ENCODE assay signal across 8 cellular contexts in the genomic region with DNA sequence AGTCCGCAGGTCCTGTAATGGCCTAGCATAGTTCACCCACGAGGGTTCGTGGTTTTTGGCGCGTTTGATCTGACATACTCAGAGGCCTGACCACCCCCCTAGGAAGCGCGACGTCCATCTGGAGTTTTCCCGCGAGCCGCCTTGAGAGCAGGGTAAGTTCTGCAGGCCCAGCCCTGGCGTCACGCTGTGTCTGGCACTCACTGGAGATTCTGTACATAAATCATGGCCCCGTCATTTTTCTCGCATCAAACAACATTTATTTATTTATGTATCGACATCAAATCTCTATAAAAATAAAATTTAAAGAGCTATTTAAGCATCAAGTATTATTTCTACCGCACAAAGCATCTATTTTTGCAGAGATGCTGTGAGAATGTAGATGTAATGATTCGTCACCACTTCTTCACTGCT. TPM values are rescaled to one million over a fixed set of nuclear protein-coding genes. Genes with fewer than 3 reads are reported as not detected.
A peak's percentile ranks its signal among the peaks of the same experiment; 100 is the strongest.
DNase-seq lines count a peak whose midpoint lies in the region; ATAC-seq, FAIRE-seq and TF ChIP-seq lines count a peak whose summit lies in the region.

No MANE protein-coding gene starts in this region.

- FAIRE-seq in keratinocyte (lab: Jason Lieb, UNC) (no peak), D721Med (lab: Jason Lieb, UNC) (no peak)

- H3K27me3 ChIP-seq in keratinocyte (ENCODE audit: control insufficient read depth, extremely low read depth, insufficient read depth, low read length) (no peaks in the 10 kb centered on the region), thoracic aorta (replicated peaks; ENCODE audit: insufficient read depth) (no peaks in the 10 kb centered on the region)

- peak overlapping the region; percentile 87 for H3K9ac ChIP-seq in keratinocyte (ENCODE audit: control insufficient read depth, extremely low read depth, insufficient read depth, low read length)

- ATAC-seq in activated naive CD8-positive, alpha-beta T cell treated with anti-CD3 and anti-CD28 coated beads, Interleukin-2, amount 50 U/mL, for 24 hours: no peak
- ATAC-seq in thoracic aorta (ENCODE audit: insufficient number of reproducible peaks, low FRiP score, low read depth): no peak

- H3K9me3 ChIP-seq in keratinocyte (ENCODE audit: control insufficient read depth, low read depth, low read length) (no peaks in the 10 kb centered on the region), thoracic aorta (no peaks in the 10 kb centered on the region)

- DNase-seq in activated naive CD4-positive, alpha-beta T cell treated with anti-CD3 and anti-CD28 coated beads for 36 hours: no peak
- DNase-seq in activated naive CD4-positive, alpha-beta T cell (lab: John Stamatoyannopoulos, UW): no peak
- no peak for DNase-seq in activated naive CD8-positive, alpha-beta T cell treated with anti-CD3 and anti-CD28 coated beads, Interleukin-2, amount 50 U/mL, for 24 hours
- no peak for DNase-seq in keratinocyte (ENCODE audit: low read depth, low spot score)
- DNase-seq in thoracic aorta (ENCODE audit: low spot score): no peak
- DNase-seq in DMS 273 (lab: John Stamatoyannopoulos, UW; ENCODE audit: unreplicated experiment): no peak
- DNase-seq in C1 segment of cervical spinal cord (lab: John Stamatoyannopoulos, UW): no peak
- DNase-seq in D721Med (ENCODE audit: insufficient read length, low spot score): no peak

- H3K27ac Mint-ChIP-seq in activated naive CD4-positive, alpha-beta T cell treated with anti-CD3 and anti-CD28 coated beads for 36 hours: peak overlapping the region; percentile 100
- H3K27ac Mint-ChIP-seq in activated naive CD8-positive, alpha-beta T cell treated with anti-CD3 and anti-CD28 coated beads, Interleukin-2, amount 50 U/mL, for 24 hours: peak overlapping the region; percentile 96

- H3K36me3 ChIP-seq in keratinocyte (ENCODE audit: control insufficient read depth in 2 of 2, extremely low read depth in 1 of 2, insufficient read depth in 2 of 2, low read length in 2 of 2) (peaks cover 10 to 13% of the 10 kb centered on the region in 2 experiments), thoracic aorta (no peaks in the 10 kb centered on the region)

- peak overlapping the region; percentile 88 for H3K27ac ChIP-seq in keratinocyte (ENCODE audit: control insufficient read depth, insufficient read depth, low read length)
- H3K27ac ChIP-seq in thoracic aorta: peak overlapping the region; percentile 92 to 94

- H3K9me1 ChIP-seq in keratinocyte (ENCODE audit: control insufficient read depth, extremely low read depth, insufficient read depth, low read length): peaks cover 4% of the 10 kb centered on the region

- H3K36me3 Mint-ChIP-seq in activated naive CD4-positive, alpha-beta T cell treated with anti-CD3 and anti-CD28 coated beads for 36 hours (ENCODE audit: low read depth): peaks cover 14% of the 10 kb centered on the region
- peaks cover 17% of the 10 kb centered on the region for H3K36me3 Mint-ChIP-seq in activated naive CD8-positive, alpha-beta T cell treated with anti-CD3 and anti-CD28 coated beads, Interleukin-2, amount 50 U/mL, for 24 hours (ENCODE audit: low read depth)

- H3K4me3 ChIP-seq in keratinocyte (ENCODE audit: control insufficient read depth in 2 of 3, extremely low read depth in 1 of 3, insufficient read depth in 2 of 3, low read depth in 1 of 3, low read length in 3 of 3) (peak overlapping the region; percentile 85 to 88 (median 87)), thoracic aorta (peak overlapping the region; percentile 84)

- H2AFZ ChIP-seq in keratinocyte (ENCODE audit: control insufficient read depth, low read length): peak overlapping the region; percentile 87

- TF ChIP-seq CTCF in keratinocyte (optimal IDR thresholded peaks at IDR 0.05 in 1 of 3, IDR thresholded peaks at IDR 0.05 in 1 of 3, conservative IDR thresholded peaks at IDR 0.05 in 1 of 3; ENCODE audit: extremely low read depth in 1 of 3, insufficient read depth in 2 of 3, low read length in 3 of 3) (no peak), thoracic aorta (IDR thresholded peaks at IDR 0.05) (no peak), D721Med (IDR thresholded peaks at IDR 0.05; ENCODE audit: insufficient read depth, missing control alignments) (no peak)

- no peaks in the 10 kb centered on the region for H4K20me1 ChIP-seq in keratinocyte (ENCODE audit: control insufficient read depth, extremely low read depth, insufficient read depth, low read length)

- intact Hi-C loops in activated naive CD4-positive, alpha-beta T cell treated with anti-CD3 and anti-CD28 coated beads for 36 hours (cut with micrococcal nuclease): loop anchor here (1.0 kb wide), 8 partner anchors 15 to 412 kb away; partner anchors contain the start of genes TRIM52 and ZFP62

- peak overlapping the region; percentile 94 for H3K4me2 ChIP-seq in keratinocyte (ENCODE audit: control insufficient read depth, extremely low read depth, insufficient read depth, low read depth, low read length)

- peak overlapping the region; percentile 96 for H3K4me3 Mint-ChIP-seq in activated naive CD4-positive, alpha-beta T cell treated with anti-CD3 and anti-CD28 coated beads for 36 hours
- H3K4me3 Mint-ChIP-seq in activated naive CD8-positive, alpha-beta T cell treated with anti-CD3 and anti-CD28 coated beads, Interleukin-2, amount 50 U/mL, for 24 hours: peak overlapping the region; percentile 97

- dilution Hi-C loops in keratinocyte (cut with MboI; ENCODE audit: extremely low pct_ligation_motif_present, low sequenced_read_pairs): no loop called here

- H3K79me2 ChIP-seq in keratinocyte (ENCODE audit: control insufficient read depth, insufficient read depth, low read length): peaks cover 24% of the 10 kb centered on the region

- H3K4me1 ChIP-seq in keratinocyte (ENCODE audit: control insufficient read depth, extremely low read depth, insufficient read depth, low read length) (peaks cover 21% of the 10 kb centered on the region), thoracic aorta (ENCODE audit: control insufficient read depth in 1 of 2, low read depth in 2 of 2) (peaks cover 7 to 16% of the 10 kb centered on the region in 2 donors)

- H3K27me3 Mint-ChIP-seq in activated naive CD4-positive, alpha-beta T cell treated with anti-CD3 and anti-CD28 coated beads for 36 hours (ENCODE audit: low read depth): peaks cover 8% of the 10 kb centered on the region
- H3K27me3 Mint-ChIP-seq in activated naive CD8-positive, alpha-beta T cell treated with anti-CD3 and anti-CD28 coated beads, Interleukin-2, amount 50 U/mL, for 24 hours: peaks cover 9% of the 10 kb centered on the region

- no peaks in the 10 kb centered on the region for H3K9me3 Mint-ChIP-seq in activated naive CD4-positive, alpha-beta T cell treated with anti-CD3 and anti-CD28 coated beads for 36 hours
- H3K9me3 Mint-ChIP-seq in activated naive CD8-positive, alpha-beta T cell treated with anti-CD3 and anti-CD28 coated beads, Interleukin-2, amount 50 U/mL, for 24 hours: no peaks in the 10 kb centered on the region

- peaks cover 58% of the 10 kb centered on the region for H3K4me1 Mint-ChIP-seq in activated naive CD4-positive, alpha-beta T cell treated with anti-CD3 and anti-CD28 coated beads for 36 hours (ENCODE audit: low read depth)
- H3K4me1 Mint-ChIP-seq in activated naive CD8-positive, alpha-beta T cell treated with anti-CD3 and anti-CD28 coated beads, Interleukin-2, amount 50 U/mL, for 24 hours: peaks cover 71% of the 10 kb centered on the region

- CTCF ChIA-PET in activated naive CD4-positive, alpha-beta T cell treated with anti-CD3 and anti-CD28 coated beads for 36 hours (lab: Charles Lee): interaction anchor here (0.8 to 1.6 kb wide), 3 partner anchors 16 to 38 kb away, joined by 3 to 6 read pairs (median 3); no protein-coding TSS in a partner anchor

RNA-seq across cellular contexts. Expression of gene TRIM41, which starts 0.4 kb away (rescaled TPM):
- 10 to 100 TPM; 36.5 to 37.3 TPM for total RNA-seq in activated naive CD4-positive, alpha-beta T cell treated with anti-CD3 and anti-CD28 coated beads for 36 hours
- 11.8 to 14.1 TPM (median 13.4 TPM) in 3 replicates for polyA plus RNA-seq in keratinocyte
- 6.8 TPM for polyA plus RNA-seq in keratinocyte (2011; ENCODE audit: low read depth)
- 9.2 and 12.8 TPM in 2 replicates for polyA plus RNA-seq in keratinocyte (2011; cell fraction: cytosol; rRNA removed)
- 40.3 and 44.3 TPM in 2 replicates for polyA plus RNA-seq in keratinocyte (2011; cell fraction: nucleus; rRNA removed)
- 12.2 and 19.8 TPM in 2 replicates for polyA plus RNA-seq in keratinocyte (2012; ENCODE audit: low replicate concordance)
- 5.2 to 10.3 TPM (median 5.3 TPM) in 3 replicates for polyA minus RNA-seq in keratinocyte
- 12.5 TPM for polyA minus RNA-seq in keratinocyte (2011; cell fraction: cytosol; rRNA and poly(A)+ RNA removed)
- 11.0 and 11.1 TPM in 2 replicates for polyA minus RNA-seq in keratinocyte (2011; cell fraction: nucleus; rRNA and poly(A)+ RNA removed)
- 10 to 100 TPM; 12.2 to 12.4 TPM for total RNA-seq in thoracic aorta

RNA-seq across cellular contexts. Expression of gene TRIM7, which starts 17.6 kb away (rescaled TPM):
- 1 to 10 TPM; 1.6 to 1.8 TPM for total RNA-seq in activated naive CD4-positive, alpha-beta T cell treated with anti-CD3 and anti-CD28 coated beads for 36 hours
- polyA plus RNA-seq in keratinocyte: 21.7 to 27.6 TPM (median 22.4 TPM) in 3 replicates
- polyA plus RNA-seq in keratinocyte (2011; ENCODE audit: low read depth): 8.8 TPM
- 20.1 and 22.0 TPM in 2 replicates for polyA plus RNA-seq in keratinocyte (2011; cell fraction: cytosol; rRNA removed)
- 28.5 and 29.7 TPM in 2 replicates for polyA plus RNA-seq in keratinocyte (2011; cell fraction: nucleus; rRNA removed)
- polyA plus RNA-seq in keratinocyte (2012; ENCODE audit: low replicate concordance): 16.7 and 25.6 TPM in 2 replicates
- polyA minus RNA-seq in keratinocyte: 7.2 to 10.6 TPM (median 8.1 TPM) in 3 replicates
- polyA minus RNA-seq in keratinocyte (2011; cell fraction: cytosol; rRNA and poly(A)+ RNA removed): 15.7 TPM
- polyA minus RNA-seq in keratinocyte (2011; cell fraction: nucleus; rRNA and poly(A)+ RNA removed): 7.7 and 9.9 TPM in 2 replicates
- total RNA-seq in thoracic aorta: 10 to 100 TPM; 11.4 to 14.7 TPM

RNA-seq across cellular contexts. Expression of gene RACK1, which starts 21.1 kb away (rescaled TPM):
- 1,000 to 10,000 TPM; 3,176 to 3,362 TPM for total RNA-seq in activated naive CD4-positive, alpha-beta T cell treated with anti-CD3 and anti-CD28 coated beads for 36 hours
- polyA plus RNA-seq in keratinocyte: 3,291 to 4,197 TPM (median 3,883 TPM) in 3 replicates
- 6,866 TPM for polyA plus RNA-seq in keratinocyte (2011; ENCODE audit: low read depth)
- polyA plus RNA-seq in keratinocyte (2011; cell fraction: cytosol; rRNA removed): 3,208 and 4,094 TPM in 2 replicates
- 1,292 and 1,405 TPM in 2 replicates for polyA plus RNA-seq in keratinocyte (2011; cell fraction: nucleus; rRNA removed)
- 2,997 and 3,266 TPM in 2 replicates for polyA plus RNA-seq in keratinocyte (2012; ENCODE audit: low replicate concordance)
- 6,396 to 10,268 TPM (median 9,173 TPM) in 3 replicates for polyA minus RNA-seq in keratinocyte
- 5,229 TPM for polyA minus RNA-seq in keratinocyte (2011; cell fraction: cytosol; rRNA and poly(A)+ RNA removed)
- polyA minus RNA-seq in keratinocyte (2011; cell fraction: nucleus; rRNA and poly(A)+ RNA removed): 1,104 and 1,134 TPM in 2 replicates
- total RNA-seq in thoracic aorta: 1,000 to 10,000 TPM; 1,534 to 1,629 TPM

RNA-seq across cellular contexts. Expression of gene TRIM52, which starts 38.3 kb away (rescaled TPM):
- 10 to 100 TPM; 10.5 to 10.9 TPM for total RNA-seq in activated naive CD4-positive, alpha-beta T cell treated with anti-CD3 and anti-CD28 coated beads for 36 hours
- 4.3 to 7.7 TPM (median 7.5 TPM) in 3 replicates for polyA plus RNA-seq in keratinocyte
- polyA plus RNA-seq in keratinocyte (2011; ENCODE audit: low read depth): 3.3 TPM
- polyA plus RNA-seq in keratinocyte (2011; cell fraction: cytosol; rRNA removed): 2.4 and 3.4 TPM in 2 replicates
- polyA plus RNA-seq in keratinocyte (2011; cell fraction: nucleus; rRNA removed): 20.3 and 23.5 TPM in 2 replicates
- polyA plus RNA-seq in keratinocyte (2012; ENCODE audit: low replicate concordance): 4.2 and 5.7 TPM in 2 replicates
- polyA minus RNA-seq in keratinocyte: 1.9 to 12.9 TPM (median 3.9 TPM) in 3 replicates
- 5.4 TPM for polyA minus RNA-seq in keratinocyte (2011; cell fraction: cytosol; rRNA and poly(A)+ RNA removed)
- 3.5 and 7.0 TPM in 2 replicates for polyA minus RNA-seq in keratinocyte (2011; cell fraction: nucleus; rRNA and poly(A)+ RNA removed)
- 10 to 100 TPM; 13.1 to 15.9 TPM for total RNA-seq in thoracic aorta

Comparison
In these comparisons a context has a peak if more than half of its experiments do, and no peak if none do; other contexts are left out.
1. RNA of gene TRIM7, which starts 17.6 kb away (total RNA-seq): 11.4 to 14.7 TPM in thoracic aorta; 1.6 to 1.8 TPM in activated naive CD4-positive, alpha-beta T cell treated with anti-CD3 and anti-CD28 coated beads for 36 hours; every median in the first group is over 4 times any median in the second.